Comparison of ENCODE assay signal across 17 cellular contexts in genomic region chr11:13344818-13345217, GRCh38.
DNase-seq lines count a peak whose midpoint lies in the region; ATAC-seq, FAIRE-seq and TF ChIP-seq lines count a peak whose summit lies in the region.
"Had no signal": no experiment of that assay in that cellular context is flagged by ENCODE, and none has a peak within 500 bp of the region (broad histone marks: within the 10 kb centered on the region; RNA-seq: fewer than 3 reads in every experiment).

No MANE protein-coding gene starts in this region.

- TF ChIP-seq EP300 in K562 (IDR thresholded peaks at IDR 0.05; ENCODE audit: low read length), result no peak

- H3K79me1 ChIP-seq in neuronal stem cell (ENCODE audit: low read depth, low read length), result no peaks in the 10 kb centered on the region

- H3K9me1 ChIP-seq in K562 (ENCODE audit: control insufficient read depth, insufficient read depth, low read length), result no peaks in the 10 kb centered on the region

- POLR2A ChIA-PET in K562 (lab: Yijun Ruan, JAX), result interaction anchor here (0.6 to 0.7 kb wide), 2 partner anchors 10 to 85 kb away, joined by 3 read pairs; no protein-coding TSS in a partner anchor

- TF ChIP-seq POLR2A in K562 (conservative IDR thresholded peaks at IDR 0.05), result no peak

- no peak overlapping the region for H2BK5ac ChIP-seq in neuronal stem cell (ENCODE audit: low read length)

- peak; percentile 49; the same call in 2 of the 3 replicates for ATAC-seq in K562

- in situ Hi-C loops in K562 (cut with MboI), result loop anchor here (10.0 kb wide), 2 partner anchors 140 to 430 kb away; no protein-coding TSS in a partner anchor

- no peak overlapping the region for H2BK12ac ChIP-seq in neuronal stem cell (ENCODE audit: low read length)

- H3K4me1 ChIP-seq in K562 (replicated peaks in 1 of 2; ENCODE audit: control insufficient read depth in 2 of 2, insufficient read depth in 2 of 2, low read length in 2 of 2) (no peaks in the 10 kb centered on the region), neuronal stem cell (ENCODE audit: control insufficient read depth in 2 of 2, insufficient read depth in 1 of 2, low read depth in 1 of 2, low read length in 2 of 2) (peaks cover 0 to 8% of the 10 kb centered on the region in 2 donors)
- H3K4me1 ChIP-seq: prostate gland, SJCRH30 had no signal

- no TSS peak for BruUV-seq in K562 (replicated peaks; lab: Mats Ljungman, UMichigan)

- H3K9ac ChIP-seq in K562 (ENCODE audit: insufficient read depth in 1 of 2, low read depth in 2 of 2, low read length in 2 of 2), result no peak overlapping the region
- no peak overlapping the region for H3K9ac ChIP-seq in neuronal stem cell (ENCODE audit: low read depth, low read length, poor library complexity)

- no peak overlapping the region for H3K23ac ChIP-seq in neuronal stem cell (ENCODE audit: low read depth, low read length, poor library complexity)

- no peak overlapping the region for H3K4ac ChIP-seq in neuronal stem cell (ENCODE audit: low read length)

- 0 out of 2 replicates have a peak, but pooled peaks cover 7% of the 10 kb centered on the region for H4K20me1 ChIP-seq in K562 (replicated peaks; ENCODE audit: control insufficient read depth, insufficient read depth, low read length)

- H2AFZ ChIP-seq in K562 (ENCODE audit: low read depth, low read length), result no peak overlapping the region
- no peak overlapping the region for H2AFZ ChIP-seq in neuronal stem cell (ENCODE audit: low read length)

- no peak overlapping the region for H2BK15ac ChIP-seq in neuronal stem cell (ENCODE audit: low read length)

- H2BK120ac ChIP-seq in neuronal stem cell (ENCODE audit: low read depth, low read length), result no peak overlapping the region

- H4K91ac ChIP-seq in neuronal stem cell (ENCODE audit: low read depth, low read length, poor library complexity), result no peak overlapping the region

- H3K27me3 ChIP-seq in K562 (ENCODE audit: control insufficient read depth in 2 of 2, insufficient read depth in 2 of 2, low read length in 2 of 2), result peaks cover 5 to 33% of the 10 kb centered on the region in 2 experiments; a peak in 4 of 5 replicates
- no peaks in the 10 kb centered on the region for H3K27me3 ChIP-seq in neuronal stem cell (ENCODE audit: control insufficient read depth in 3 of 3, insufficient read depth in 3 of 3, low read depth in 1 of 3, low read length in 3 of 3)
- H3K27me3 ChIP-seq: neutrophil, sigmoid colon, SJCRH30, tibial nerve had no signal

- H3K9me3 ChIP-seq in K562 (replicated peaks; ENCODE audit: control insufficient read depth, insufficient read depth, low read depth, low read length) (no peaks in the 10 kb centered on the region), neuronal stem cell (replicated peaks in 1 of 2; ENCODE audit: control insufficient read depth in 2 of 2, insufficient read depth in 1 of 2, low read depth in 1 of 2, low read length in 2 of 2) (no peaks in the 10 kb centered on the region)
- H3K9me3 ChIP-seq: left ventricle myocardium inferior, neutrophil, prostate gland, sigmoid colon, SJCRH30, tibial nerve had no signal

- H3K4me3 ChIP-seq in K562, result no peak overlapping the region
- H3K4me3 ChIP-seq in neuronal stem cell (ENCODE audit: low read length in 2 of 2), result no peak overlapping the region
- H3K4me3 ChIP-seq: left ventricle myocardium inferior, prostate gland, sigmoid colon, SJCRH30, tibial nerve had no signal

- H3K14ac ChIP-seq in neuronal stem cell (ENCODE audit: low read length), result no peak overlapping the region

- no peaks in the 10 kb centered on the region for H3K79me2 ChIP-seq in K562 (ENCODE audit: control insufficient read depth, insufficient read depth, low read length)

- peak overlapping the region; percentile 63 for H3K18ac ChIP-seq in neuronal stem cell (ENCODE audit: low read length)

- H2AK5ac ChIP-seq in neuronal stem cell (ENCODE audit: low read depth, low read length), result peak overlapping the region; percentile 67

- CTCF ChIA-PET in K562 (lab: Yijun Ruan, JAX; ENCODE audit: low intra/inter-chr PET ratio), result interaction anchor here (1.1 to 2.8 kb wide), 3 partner anchors 10 to 163 kb away, joined by 3 to 21 read pairs (median 11); no protein-coding TSS in a partner anchor

- WGBS in K562 (ENCODE audit: insufficient coverage, low coverage, missing lambda C conversion rate), result 0% methylated on average over 1 of the region's 1 CpG
- no CpG with 5 or more reads among the region's 1 CpG for WGBS in neuronal stem cell (ENCODE audit: extremely low coverage in 2 of 2, insufficient read length in 2 of 2, insufficient replicate concordance in 1 of 2), 2 donors

- intact Hi-C loops in K562 (cut with micrococcal nuclease), result loop anchor here (1.0 kb wide), 2 partner anchors 135 to 162 kb away; no protein-coding TSS in a partner anchor

- TF ChIP-seq CTCF in GM12873 (IDR thresholded peaks at IDR 0.05; ENCODE audit: insufficient read depth, low read depth, low read length, missing control alignments), result peak; percentile 11
- peak in 1 of 3 experiments; percentile 25; a peak in 1 of 6 replicates for TF ChIP-seq CTCF in K562 (IDR thresholded peaks at IDR 0.05 in 2 of 3, conservative IDR thresholded peaks at IDR 0.05 in 1 of 3; ENCODE audit: insufficient read depth in 2 of 3, low read depth in 1 of 3, low read length in 3 of 3)

- H3K36me3 ChIP-seq in K562 (ENCODE audit: control insufficient read depth, insufficient read depth, low read length) (no peaks in the 10 kb centered on the region), neuronal stem cell (replicated peaks in 1 of 2; ENCODE audit: control insufficient read depth in 2 of 2, insufficient read depth in 2 of 2, low read length in 2 of 2) (no peaks in the 10 kb centered on the region)
- H3K36me3 ChIP-seq: left ventricle myocardium inferior, prostate gland, SJCRH30 had no signal

- no peak for FAIRE-seq in K562 (lab: Jason Lieb, UNC)
- FAIRE-seq: colon had no signal

- H3K4me2 ChIP-seq in K562 (ENCODE audit: insufficient read depth, low read length) (no peak overlapping the region), neuronal stem cell (ENCODE audit: insufficient read depth, low read length, poor library complexity, severe bottlenecking) (no peak overlapping the region)

- TF ChIP-seq RAD21 in K562 (CRISPR knock-in tag; conservative IDR thresholded peaks at IDR 0.05 in 1 of 2, IDR thresholded peaks at IDR 0.05 in 1 of 2), result no peak

- DNase-seq in NAMALWA (ENCODE audit: low spot score) (peak; percentile 23), K562 (ENCODE audit: extremely low read depth in 1 of 4, low spot score in 3 of 4) (no peak), neuronal stem cell (ENCODE audit: low spot score) (no peak), retina (no peak), GOT3 (lab: John Stamatoyannopoulos, UW) (no peak), NCI-H2029 (lab: John Stamatoyannopoulos, UW) (no peak)
- DNase-seq: left ventricle myocardium inferior, NCI-H1436 treated with DMSO at 0.1 percent for 48 hours, sigmoid colon had no signal

- H4K8ac ChIP-seq in neuronal stem cell (ENCODE audit: low read depth, low read length), result no peak overlapping the region

- no peak overlapping the region for H3K27ac ChIP-seq in K562 (ENCODE audit: extremely low read depth, low read depth, low read length)
- H3K27ac ChIP-seq in neuronal stem cell (replicated peaks; ENCODE audit: low read length), result no peak overlapping the region
- H3K27ac ChIP-seq: epithelial cell of prostate, left ventricle myocardium inferior, neutrophil, prostate gland, sigmoid colon, SJCRH30, tibial nerve, VCaP had no signal

TF ChIP-seq in K562, 482 proteins besides CTCF, POLR2A, EP300 and RAD21 (continues in another document):
- TF ChIP-seq ZBTB11 (CRISPR knock-in tag; IDR thresholded peaks at IDR 0.05) (no peak), EZH2 (IDR thresholded peaks at IDR 0.05; ENCODE audit: borderline replicate concordance, low read depth, low read length) (no peak), ZNF354B (CRISPR knock-in tag; IDR thresholded peaks at IDR 0.05) (no peak), STAT5A (IDR thresholded peaks at IDR 0.05; ENCODE audit: borderline replicate concordance, low read length) (no peak), SP2 (IDR thresholded peaks at IDR 0.05; ENCODE audit: extremely low read depth, low read depth, low read length, poor library complexity, severe bottlenecking) (no peak), ADNP (tag; IDR thresholded peaks at IDR 0.05) (no peak), SMAD4 (CRISPR knock-in tag; conservative IDR thresholded peaks at IDR 0.05) (no peak), MYBL2 (IDR thresholded peaks at IDR 0.05; ENCODE audit: low read depth) (no peak), MYBL2 (CRISPR knock-in tag; IDR thresholded peaks at IDR 0.05; ENCODE audit: borderline replicate concordance) (no peak)
- TF ChIP-seq, protein P1, sequence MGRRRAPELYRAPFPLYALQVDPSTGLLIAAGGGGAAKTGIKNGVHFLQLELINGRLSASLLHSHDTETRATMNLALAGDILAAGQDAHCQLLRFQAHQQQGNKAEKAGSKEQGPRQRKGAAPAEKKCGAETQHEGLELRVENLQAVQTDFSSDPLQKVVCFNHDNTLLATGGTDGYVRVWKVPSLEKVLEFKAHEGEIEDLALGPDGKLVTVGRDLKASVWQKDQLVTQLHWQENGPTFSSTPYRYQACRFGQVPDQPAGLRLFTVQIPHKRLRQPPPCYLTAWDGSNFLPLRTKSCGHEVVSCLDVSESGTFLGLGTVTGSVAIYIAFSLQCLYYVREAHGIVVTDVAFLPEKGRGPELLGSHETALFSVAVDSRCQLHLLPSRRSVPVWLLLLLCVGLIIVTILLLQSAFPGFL (CRISPR knock-in tag; IDR thresholded peaks at IDR 0.05), result no peak
